8 cellular contexts compared by ENCODE assay signal in the genomic region with DNA sequence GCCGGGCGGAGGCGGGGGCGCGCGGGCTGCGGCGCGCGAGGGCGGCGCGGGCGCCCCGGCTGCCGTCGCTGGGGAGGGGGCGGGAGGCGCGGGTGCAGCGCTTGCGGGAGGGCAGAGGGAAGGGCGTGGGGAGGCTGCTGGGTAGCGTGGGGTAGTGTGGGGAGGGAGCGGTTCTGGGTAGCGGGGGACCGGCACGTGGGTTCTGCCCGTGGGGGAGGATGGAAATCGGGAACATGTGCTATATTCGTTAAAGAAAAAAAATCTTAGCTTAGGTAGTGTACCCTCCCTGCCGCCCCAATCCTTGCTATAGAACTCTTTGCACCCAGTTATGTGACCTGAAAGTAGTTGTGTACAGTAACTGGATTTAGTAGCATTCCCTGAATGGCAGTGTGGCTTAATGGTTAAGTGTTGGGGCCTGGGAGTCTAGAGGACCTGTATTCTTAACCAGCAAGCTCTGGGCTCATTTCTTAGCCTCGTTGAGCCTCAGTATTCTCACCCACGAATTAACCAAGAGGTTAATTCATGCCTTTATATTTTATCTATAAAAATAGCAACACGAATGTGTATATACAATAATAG. TPM values are rescaled to one million over a fixed set of nuclear protein-coding genes. Genes with fewer than 3 reads are reported as not detected.
A peak's percentile ranks its signal among the peaks of the same experiment; 100 is the strongest.
DNase-seq lines count a peak whose midpoint lies in the region; ATAC-seq and TF ChIP-seq lines count a peak whose summit lies in the region.

No MANE protein-coding gene starts in this region.

- intact Hi-C loops in Right ventricle myocardium superior (cut with DNase I) (no loop called here), cardiac septum (cut with DNase I) (no loop called here), adrenal gland (cut with DNase I) (no loop called here)

- peak overlapping the region in 2 of 5 donors; percentile 34 to 97 for H3K27ac ChIP-seq in adrenal gland
- H3K27ac ChIP-seq in iPS-20b (ENCODE audit: low read length): no peak overlapping the region

- H3K4me1 ChIP-seq in adrenal gland (replicated peaks in 1 of 2) (peaks cover 21 to 34% of the 10 kb centered on the region in 2 donors), iPS-20b (ENCODE audit: insufficient read depth, low read length) (peaks cover 17% of the 10 kb centered on the region)

- H3K9me3 ChIP-seq in adrenal gland (replicated peaks in 1 of 3): no peaks in the 10 kb centered on the region
- no peaks in the 10 kb centered on the region for H3K9me3 ChIP-seq in iPS-20b (ENCODE audit: insufficient read depth, low read depth, low read length)

- H3K36me3 ChIP-seq in adrenal gland (replicated peaks in 1 of 2) (no peaks in the 10 kb centered on the region), iPS-20b (ENCODE audit: insufficient read depth, low read depth, low read length) (no peaks in the 10 kb centered on the region)

- no peak for ATAC-seq in Right ventricle myocardium superior (ENCODE audit: poor library complexity)
- no peak for ATAC-seq in HG03469 (IDR thresholded peaks at IDR 0.05; ENCODE audit: unreplicated experiment)

- H3K4me3 ChIP-seq in adrenal gland (peak overlapping the region in 3 of 4 donors; percentile 22 to 95 (median 36)), iPS-20b (ENCODE audit: low read length) (peak overlapping the region; percentile 95)

- peak; percentile 46 for DNase-seq in Right ventricle myocardium superior
- no peak for DNase-seq in cardiac septum (ENCODE audit: low spot score)
- DNase-seq in OCI-M1 (lab: John Stamatoyannopoulos, UW): peak; percentile 77
- peak in 6 of 7 donors; percentile 24 to 46 (median 38) for DNase-seq in adrenal gland
- DNase-seq in stimulated activated CD4-positive, alpha-beta T cell treated with anti-CD3 and anti-CD28 coated beads, Interleukin-12 subunit alpha, Interleukin-12 subunit beta, amount 100 ng/mL, for 48 hours (ENCODE audit: low read depth in 2 of 3, low spot score in 1 of 3): peak; percentile 8 to 27 (median 12)
- DNase-seq in NCI-H128 (lab: John Stamatoyannopoulos, UW; ENCODE audit: unreplicated experiment): no peak

- TF ChIP-seq CTCF in adrenal gland (IDR thresholded peaks at IDR 0.05): no peak

- WGBS in adrenal gland, 4 donors: 3 to 5% (median 3%) methylated on average over 13 to 35 of the region's 35 CpGs

- TF ChIP-seq POLR2A in adrenal gland (IDR thresholded peaks at IDR 0.05): no peak

- peak overlapping the region; percentile 85; the same call in 1 of the 2 replicates for H3K9ac ChIP-seq in iPS-20b (ENCODE audit: low read depth, low read length)

- H3K27me3 ChIP-seq in adrenal gland: no peaks in the 10 kb centered on the region
- H3K27me3 ChIP-seq in iPS-20b (ENCODE audit: insufficient read depth, low read length): peaks cover 4% of the 10 kb centered on the region; the same call in 1 of the 2 replicates

RNA-seq across cellular contexts. Expression of a gene that starts 0.6 kb away (rescaled TPM):
- total RNA-seq in Right ventricle myocardium superior (51.7 TPM), cardiac septum (65.2 TPM), adrenal gland (10 to 100 TPM; 26.7 to 53.5 (median 46.5) TPM)
- 10 to 100 TPM; 21.1 to 64.5 (median 34.3) TPM for polyA plus RNA-seq in adrenal gland

RNA-seq across cellular contexts. Expression of a gene that starts 48.1 kb away (rescaled TPM):
- total RNA-seq in Right ventricle myocardium superior (1.00 TPM), cardiac septum (0.62 TPM), adrenal gland (10 to 100 TPM in 4 of 8 donors, 1 to 10 TPM in 4; 1.6 to 14.2 (median 11.1) TPM)
- polyA plus RNA-seq in adrenal gland: 1 to 10 TPM in 2 of 3 donors, under 1 TPM in 1; 0.94 to 4.5 (median 1.7) TPM

Comparison
In these comparisons a context has a peak if more than half of its experiments do, and no peak if none do; other contexts are left out.
1. DNase-seq: peak in Right ventricle myocardium superior (single experiment), OCI-M1 (single experiment), adrenal gland (6 of 7) and stimulated activated CD4-positive, alpha-beta T cell treated with anti-CD3 and anti-CD28 coated beads, Interleukin-12 subunit alpha, Interleukin-12 subunit beta, amount 100 ng/mL, for 48 hours (3 of 3); none in cardiac septum (single experiment) and NCI-H128 (single experiment).